Comparison of ENCODE assay signal across 9 cellular contexts in genomic region chr3:13021934-13022265, GRCh38. TPM values are rescaled to one million over a fixed set of nuclear protein-coding genes. Genes with fewer than 3 reads are reported as not detected.
A peak's percentile ranks its signal among the peaks of the same experiment; 100 is the strongest.
DNase-seq lines count a peak whose midpoint lies in the region; ATAC-seq and TF ChIP-seq lines count a peak whose summit lies in the region.
"Had no signal": no experiment of that assay in that cellular context is flagged by ENCODE, and none has a peak within 500 bp of the region (broad histone marks: within the 10 kb centered on the region; RNA-seq: fewer than 3 reads in every experiment).

No MANE protein-coding gene starts in this region.

- peak overlapping the region; percentile 50 for H4K8ac ChIP-seq in trophoblast cell (ENCODE audit: low read depth, low read length)

- H3K23ac ChIP-seq in trophoblast cell (ENCODE audit: low read length): no peak overlapping the region

- H3K4me1 ChIP-seq in Loucy (ENCODE audit: insufficient read depth, low read length, poor library complexity, severe bottlenecking): peaks cover 64% of the 10 kb centered on the region
- H3K4me1 ChIP-seq in trophoblast cell (ENCODE audit: control insufficient read depth in 1 of 2, insufficient read depth in 2 of 2, low read length in 2 of 2): peaks cover 33% of the 10 kb centered on the region in 2 experiments

- no peaks in the 10 kb centered on the region for H3K36me3 Mint-ChIP-seq in activated CD8-positive, alpha-beta T cell treated with anti-CD3 and anti-CD28 coated beads for 36 hours (ENCODE audit: low read depth)

- intact Hi-C loops in dorsolateral prefrontal cortex (cut with DNase I): no loop called here
- intact Hi-C loops in activated CD8-positive, alpha-beta T cell treated with anti-CD3 and anti-CD28 coated beads for 36 hours (cut with micrococcal nuclease): no loop called here

- H3K9ac ChIP-seq in Loucy (ENCODE audit: low read depth, low read length, poor library complexity, severe bottlenecking): peak overlapping the region; percentile 95
- no peak overlapping the region for H3K9ac ChIP-seq in trophoblast cell (ENCODE audit: low read length)

- H3K9me3 Mint-ChIP-seq in activated CD8-positive, alpha-beta T cell treated with anti-CD3 and anti-CD28 coated beads for 36 hours: no peaks in the 10 kb centered on the region
- H3K9me3 Mint-ChIP-seq: activated T-cell treated with anti-CD3 and anti-CD28 coated beads, Interleukin-2, amount 50 U/mL, for 24 hours had no signal

- peak overlapping the region; percentile 67 for H2AK5ac ChIP-seq in trophoblast cell (ENCODE audit: low read length)

- no peaks in the 10 kb centered on the region for H4K20me1 ChIP-seq in Loucy (ENCODE audit: insufficient read depth, low read length, poor library complexity, severe bottlenecking)

- DNase-seq in AG04450 (ENCODE audit: low read depth, low spot score): no peak
- DNase-seq in dorsolateral prefrontal cortex: peak in 3 of 10 donors; percentile 23 to 32 (median 26)
- DNase-seq in trophoblast cell: no peak
- DNase-seq in stimulated activated naive CD4-positive, alpha-beta T cell treated with Interleukin-2 at 50 U/mL for 16 hours (lab: John Stamatoyannopoulos, UW): no peak
- DNase-seq in activated CD8-positive, alpha-beta T cell treated with anti-CD3 and anti-CD28 coated beads for 36 hours: no peak
- DNase-seq: activated T-cell treated with anti-CD3 and anti-CD28 coated beads, Interleukin-2, amount 50 U/mL, for 24 hours had no signal

- H3K4me3 ChIP-seq in AG04450 (ENCODE audit: low read depth, low read length) (peak overlapping the region; percentile 49), Loucy (ENCODE audit: low read length, poor library complexity, severe bottlenecking) (peak overlapping the region; percentile 69), dorsolateral prefrontal cortex (peak overlapping the region in 5 of 59 donors; percentile 1 to 31 (median 6)), trophoblast cell (ENCODE audit: low read depth, low read length) (no peak overlapping the region)

- no peaks in the 10 kb centered on the region for H3K36me3 ChIP-seq in Loucy (ENCODE audit: insufficient read depth, low read length)
- H3K36me3 ChIP-seq in trophoblast cell (ENCODE audit: control insufficient read depth in 1 of 2, insufficient read depth in 2 of 2, low read length in 2 of 2): no peaks in the 10 kb centered on the region

- TF ChIP-seq CTCF in AG04450 (IDR thresholded peaks at IDR 0.05; ENCODE audit: low read depth, low read length): no peak
- no peak for TF ChIP-seq CTCF in Loucy (conservative IDR thresholded peaks at IDR 0.05; ENCODE audit: low read length)
- TF ChIP-seq CTCF in dorsolateral prefrontal cortex (IDR thresholded peaks at IDR 0.05 in 54 of 56, conservative IDR thresholded peaks at IDR 0.05 in 2 of 56; ENCODE audit: low read depth in 1 of 56, partially characterized antibody in 56 of 56): no peak
- TF ChIP-seq CTCF in activated CD8-positive, alpha-beta T cell treated with anti-CD3 and anti-CD28 coated beads for 36 hours (IDR thresholded peaks at IDR 0.05): no peak

- no peaks in the 10 kb centered on the region for H3K9me2 ChIP-seq in Loucy (replicated peaks; ENCODE audit: low read depth, low read length)

- H3K4ac ChIP-seq in trophoblast cell (ENCODE audit: low read depth, low read length): no peak overlapping the region

- peaks cover 54% of the 10 kb centered on the region; the same call in 1 of the 2 replicates for H3K79me2 ChIP-seq in Loucy (ENCODE audit: insufficient read depth, low read length)
- H3K79me2 ChIP-seq in trophoblast cell (ENCODE audit: control insufficient read depth, insufficient read depth, low read length, poor library complexity): no peaks in the 10 kb centered on the region

- H3K18ac ChIP-seq in trophoblast cell (ENCODE audit: low read length): peak overlapping the region; percentile 48

- H2BK5ac ChIP-seq in trophoblast cell (ENCODE audit: low read depth, low read length, poor library complexity): peak overlapping the region; percentile 22

- H3K79me1 ChIP-seq in trophoblast cell (ENCODE audit: low read length): peaks cover 29% of the 10 kb centered on the region

- no peak overlapping the region for H2AFZ ChIP-seq in Loucy (ENCODE audit: low read length)
- H2AFZ ChIP-seq in trophoblast cell (ENCODE audit: insufficient read depth, low read length, poor library complexity): no peak overlapping the region

- H3K27me3 Mint-ChIP-seq in activated CD8-positive, alpha-beta T cell treated with anti-CD3 and anti-CD28 coated beads for 36 hours: no peaks in the 10 kb centered on the region
- H3K27me3 Mint-ChIP-seq: activated T-cell treated with anti-CD3 and anti-CD28 coated beads, Interleukin-2, amount 50 U/mL, for 24 hours had no signal

- no peak overlapping the region for H3K27ac Mint-ChIP-seq in activated CD8-positive, alpha-beta T cell treated with anti-CD3 and anti-CD28 coated beads for 36 hours
- H3K27ac Mint-ChIP-seq: activated T-cell treated with anti-CD3 and anti-CD28 coated beads, Interleukin-2, amount 50 U/mL, for 24 hours had no signal

- peak overlapping the region; percentile 54 for H2BK120ac ChIP-seq in trophoblast cell (ENCODE audit: insufficient read depth, low read length, poor library complexity)

- no peak overlapping the region for H4K12ac ChIP-seq in trophoblast cell (ENCODE audit: low read depth, low read length)

- H3K4me3 Mint-ChIP-seq in activated CD8-positive, alpha-beta T cell treated with anti-CD3 and anti-CD28 coated beads for 36 hours: no peak overlapping the region
- H3K4me3 Mint-ChIP-seq: activated T-cell treated with anti-CD3 and anti-CD28 coated beads, Interleukin-2, amount 50 U/mL, for 24 hours had no signal

- H4K91ac ChIP-seq in trophoblast cell (ENCODE audit: low read depth, low read length): peak overlapping the region; percentile 71

- H3K27ac ChIP-seq in AG04450 (ENCODE audit: low read depth, low read length): peak overlapping the region; percentile 11
- H3K27ac ChIP-seq in dorsolateral prefrontal cortex: peak overlapping the region in 49 of 59 donors; percentile 2 to 80 (median 57)
- H3K27ac ChIP-seq in trophoblast cell (ENCODE audit: low read depth, low read length): peak overlapping the region; percentile 46

- peak overlapping the region; percentile 89 for H3K4me2 ChIP-seq in Loucy (ENCODE audit: low read depth, low read length, poor library complexity, severe bottlenecking)
- H3K4me2 ChIP-seq in trophoblast cell (ENCODE audit: low read length): no peak overlapping the region

- POLR2A ChIA-PET in AG04450 (lab: Yijun Ruan, JAX): interaction anchor here (0.6 to 0.9 kb wide), 2 partner anchors 9 to 28 kb away, joined by 4 to 10 read pairs; no protein-coding TSS in a partner anchor
- POLR2A ChIA-PET in activated CD8-positive, alpha-beta T cell treated with anti-CD3 and anti-CD28 coated beads for 36 hours (lab: Charles Lee): no interaction called here

- WGBS in trophoblast cell (ENCODE audit: extremely low coverage, insufficient coverage, insufficient read length): no CpG with 5 or more reads among the region's 10 CpGs

- CTCF ChIA-PET in AG04450 (lab: Charles Lee): interaction anchor here (0.6 to 1.6 kb wide), 5 partner anchors 27 to 1212 kb away, joined by 3 to 4 read pairs (median 3); no protein-coding TSS in a partner anchor
- CTCF ChIA-PET in activated CD8-positive, alpha-beta T cell treated with anti-CD3 and anti-CD28 coated beads for 36 hours (lab: Charles Lee): no interaction called here

- H3K14ac ChIP-seq in trophoblast cell (ENCODE audit: low read length): peak overlapping the region; percentile 59

- H3K27me3 ChIP-seq in AG04450 (ENCODE audit: control insufficient read depth, insufficient read depth, low read length) (no peaks in the 10 kb centered on the region), Loucy (ENCODE audit: insufficient read depth, low read length, poor library complexity, severe bottlenecking) (no peaks in the 10 kb centered on the region), dorsolateral prefrontal cortex (no peaks in the 10 kb centered on the region), trophoblast cell (ENCODE audit: insufficient read depth, low read length) (no peaks in the 10 kb centered on the region)

- peaks cover 7% of the 10 kb centered on the region for H3K4me1 Mint-ChIP-seq in activated CD8-positive, alpha-beta T cell treated with anti-CD3 and anti-CD28 coated beads for 36 hours (ENCODE audit: low read depth)

- ATAC-seq in HG02610 (IDR thresholded peaks at IDR 0.05; ENCODE audit: unreplicated experiment): no peak
- no peak for ATAC-seq in HG02981 (IDR thresholded peaks at IDR 0.05; ENCODE audit: unreplicated experiment)
- no peak for ATAC-seq in activated CD8-positive, alpha-beta T cell treated with anti-CD3 and anti-CD28 coated beads for 36 hours

- H3K9me3 ChIP-seq in AG04450 (ENCODE audit: control insufficient read depth, insufficient read depth, low read length) (no peaks in the 10 kb centered on the region; the same call in 1 of the 2 replicates), Loucy (ENCODE audit: insufficient read depth, low read depth, low read length) (no peaks in the 10 kb centered on the region), trophoblast cell (ENCODE audit: insufficient read depth, low read depth, low read length) (peaks cover 1% of the 10 kb centered on the region)

- H3F3A ChIP-seq in Loucy (ENCODE audit: low read depth): peaks cover 3% of the 10 kb centered on the region; the same call in 1 of the 2 replicates

- H2BK12ac ChIP-seq in trophoblast cell (ENCODE audit: low read length): peak overlapping the region; percentile 90

RNA-seq across cellular contexts. Expression of gene IQSEC1, which starts 51.3 kb away (rescaled TPM):
- polyA plus RNA-seq in AG04450 (2011; rRNA removed): 3.6 and 5.4 TPM in 2 replicates
- polyA minus RNA-seq in AG04450 (2011; rRNA and poly(A)+ RNA removed): 8.9 and 9.6 TPM in 2 replicates
- total RNA-seq in dorsolateral prefrontal cortex: 100 to 1,000 TPM; 128 to 330 (median 245) TPM
- 28.1 and 28.5 TPM in 2 replicates for polyA plus RNA-seq in trophoblast cell (2013)
- 10 to 100 TPM; 31.7 to 39.2 TPM for total RNA-seq in activated CD8-positive, alpha-beta T cell treated with anti-CD3 and anti-CD28 coated beads for 36 hours
